Comparison of ENCODE assay signal across 1 cellular context in genomic region chr13:20473888-20474287, GRCh38.
TF ChIP-seq lines count a peak whose summit lies in the region.

No MANE protein-coding gene starts in this region.

TF ChIP-seq in IMR-90, 13 proteins besides CTCF, POLR2A, EP300 and RAD21:
- TF ChIP-seq USF2 (IDR thresholded peaks at IDR 0.05; ENCODE audit: low read depth, low read length) = no peak
- no peak for TF ChIP-seq NFE2L2 (IDR thresholded peaks at IDR 0.05; ENCODE audit: low read depth, low read length)
- no peak for TF ChIP-seq MXI1 (IDR thresholded peaks at IDR 0.05; ENCODE audit: borderline replicate concordance, low read depth, low read length)
- no peak for TF ChIP-seq ELK1 (IDR thresholded peaks at IDR 0.05; ENCODE audit: borderline replicate concordance, low read depth, low read length)
- no peak for TF ChIP-seq MAFK (IDR thresholded peaks at IDR 0.05; ENCODE audit: low read depth, low read length)
- no peak for TF ChIP-seq FOS (IDR thresholded peaks at IDR 0.05; ENCODE audit: low read depth, low read length)
- TF ChIP-seq SMC3 (IDR thresholded peaks at IDR 0.05; ENCODE audit: low read depth, low read length) = no peak
- no peak for TF ChIP-seq BHLHE40 (IDR thresholded peaks at IDR 0.05; ENCODE audit: low read depth, low read length)
- TF ChIP-seq CEBPB (IDR thresholded peaks at IDR 0.05; ENCODE audit: low read depth, low read length) = no peak
- TF ChIP-seq RCOR1 (IDR thresholded peaks at IDR 0.05; ENCODE audit: insufficient replicate concordance, low read length) = no peak
- TF ChIP-seq CHD1 (IDR thresholded peaks at IDR 0.05; ENCODE audit: low read depth, low read length) = no peak
- no peak for TF ChIP-seq MAZ (IDR thresholded peaks at IDR 0.05; ENCODE audit: borderline replicate concordance, low read depth, low read length)
- TF ChIP-seq RFX5 (IDR thresholded peaks at IDR 0.05; ENCODE audit: low read depth, low read length) = no peak
